ENCODE assay signal across 20 cellular contexts in the genomic region with DNA sequence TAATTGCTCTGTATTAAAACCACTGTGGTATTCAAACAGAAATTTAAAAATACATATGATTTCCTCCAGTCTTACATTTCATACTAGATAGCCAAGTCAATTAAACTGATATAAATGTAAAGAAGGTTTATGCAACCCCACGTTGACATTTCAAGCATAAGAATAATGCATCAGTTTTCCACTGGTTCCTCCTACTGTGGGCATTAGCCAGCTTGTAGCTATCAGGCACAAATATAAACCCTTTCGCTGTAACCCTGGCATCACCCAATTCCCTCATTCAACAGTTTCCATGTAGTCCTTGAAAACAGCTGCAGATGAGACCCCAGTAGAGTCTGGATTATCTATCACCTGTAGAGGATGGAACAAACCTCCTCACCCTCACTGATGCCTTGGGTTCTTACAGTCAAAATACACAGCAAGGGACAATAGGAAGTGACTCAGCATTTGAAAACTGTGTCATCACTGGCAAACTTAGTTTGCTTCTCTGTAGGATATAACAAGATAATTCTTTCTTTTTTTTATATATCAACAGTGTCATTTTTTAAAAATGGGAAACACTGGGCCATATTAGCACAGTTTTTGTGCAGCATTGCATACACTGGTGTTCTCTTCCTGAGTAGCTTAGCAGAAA.
DNase-seq lines count a peak whose midpoint lies in the region; ATAC-seq, FAIRE-seq and TF ChIP-seq lines count a peak whose summit lies in the region.
"Had no signal": no experiment of that assay in that cellular context is flagged by ENCODE, and none has a peak within 500 bp of the region (broad histone marks: within the 10 kb centered on the region; RNA-seq: fewer than 3 reads in every experiment).

No MANE protein-coding gene starts in this region.

- H3K27ac Mint-ChIP-seq in MCF 10A (ENCODE audit: low read depth, unreplicated experiment) = peak overlapping the region; percentile 9
- H3K27ac Mint-ChIP-seq: activated T-cell treated with anti-CD3 and anti-CD28 coated beads, Interleukin-2, amount 50 U/mL, for 72 hours; dendritic cell treated with granulocyte-macrophage colony-stimulating factor and Interleukin-4, amounts not matched to agents 40 ng/mL and 50 ng/mL, for 4 days; neural progenitor cell had no signal

- no peaks in the 10 kb centered on the region for H3K27me3 Mint-ChIP-seq in MCF 10A (ENCODE audit: insufficient read depth, unreplicated experiment)
- H3K27me3 Mint-ChIP-seq: dendritic cell treated with granulocyte-macrophage colony-stimulating factor and Interleukin-4, amounts not matched to agents 40 ng/mL and 50 ng/mL, for 4 days had no signal

- TF ChIP-seq POLR2A in breast epithelium (IDR thresholded peaks at IDR 0.05) = no peak

- BruUV-seq in MCF 10A (replicated peaks; lab: Mats Ljungman, UMichigan) = no TSS peak

- H3K4me1 Mint-ChIP-seq in MCF 10A (ENCODE audit: insufficient read depth, unreplicated experiment) = peaks cover 12% of the 10 kb centered on the region
- H3K4me1 Mint-ChIP-seq: neural progenitor cell had no signal

- TF ChIP-seq CTCF in MCF 10A (IDR thresholded peaks at IDR 0.05; ENCODE audit: unreplicated experiment) = no peak
- TF ChIP-seq CTCF in breast epithelium (IDR thresholded peaks at IDR 0.05) = no peak

- no peaks in the 10 kb centered on the region for H3K27me3 ChIP-seq in breast epithelium
- H3K27me3 ChIP-seq in skeletal muscle satellite cell (ENCODE audit: control insufficient read depth, insufficient read depth, low read length) = no peaks in the 10 kb centered on the region
- H3K27me3 ChIP-seq: neural progenitor cell had no signal

- H3K4me1 ChIP-seq in breast epithelium (no peaks in the 10 kb centered on the region), skeletal muscle satellite cell (ENCODE audit: control insufficient read depth, insufficient read depth, low read length) (peaks cover 21% of the 10 kb centered on the region)
- H3K4me1 ChIP-seq: HAP-1, neural progenitor cell had no signal

- peak; percentile 69 for FAIRE-seq in RCC 7860 (lab: Jason Lieb, UNC)

- H3K27ac ChIP-seq in breast epithelium (no peak overlapping the region), epithelial cell of prostate (peak overlapping the region; percentile 24)
- H3K27ac ChIP-seq: KMS-11, neural progenitor cell had no signal

- peak overlapping the region; percentile 43 for H3K4me2 ChIP-seq in skeletal muscle satellite cell (ENCODE audit: low read length)
- H3K4me2 ChIP-seq: KMS-11, neural progenitor cell had no signal

- H3K36me3 Mint-ChIP-seq in MCF 10A (ENCODE audit: insufficient read depth, unreplicated experiment) = no peaks in the 10 kb centered on the region
- H3K36me3 Mint-ChIP-seq: neural progenitor cell had no signal

- no peak overlapping the region for H3K4me3 Mint-ChIP-seq in MCF 10A (ENCODE audit: unreplicated experiment)
- H3K4me3 Mint-ChIP-seq: activated T-cell treated with anti-CD3 and anti-CD28 coated beads, Interleukin-2, amount 50 U/mL, for 72 hours; dendritic cell treated with granulocyte-macrophage colony-stimulating factor and Interleukin-4, amounts not matched to agents 40 ng/mL and 50 ng/mL, for 4 days; neural progenitor cell had no signal

- intact Hi-C loops in MCF 10A (cut with micrococcal nuclease) = no loop called here
- intact Hi-C loops in breast epithelium (cut with DNase I; ENCODE audit: low total_unique reads) = no loop called here

- POLR2A ChIA-PET in MCF 10A (lab: Yijun Ruan, JAX) = no interaction called here

- DNase-seq in MCF 10A (ENCODE audit: unreplicated experiment) = peak; percentile 43
- no peak for DNase-seq in breast epithelium (ENCODE audit: low spot score in 2 of 2)
- no peak for DNase-seq in RCC 7860 (ENCODE audit: low spot score)
- DNase-seq in epithelial cell of prostate (ENCODE audit: low read depth, low spot score) = no peak
- DNase-seq in kidney glomerular epithelial cell (lab: John Stamatoyannopoulos, UW) = no peak
- DNase-seq in DMS 273 treated with DMSO at 0.1 percent for 48 hours (lab: John Stamatoyannopoulos, UW) = no peak
- DNase-seq: activated CD4-positive, alpha-beta T cell treated with anti-CD3 and anti-CD28 coated beads, Interleukin-2, amount 50 U/mL, for 4 hours; activated T-cell treated with anti-CD3 and anti-CD28 coated beads, Interleukin-2, amount 50 U/mL, for 72 hours; amniotic stem cell; NCI-H2029; NCI-H69; stimulated activated naive CD4-positive, alpha-beta T cell treated with Interleukin-2 at 50 U/mL for 16 hours; T-helper 9 cell had no signal

- CTCF ChIA-PET in MCF 10A (lab: Yijun Ruan, JAX) = interaction anchor here (0.6 kb wide), 1 partner anchor 78 kb away, joined by 4 read pairs; no protein-coding TSS in a partner anchor

- H3K9me3 ChIP-seq in breast epithelium (no peaks in the 10 kb centered on the region), skeletal muscle satellite cell (replicated peaks; ENCODE audit: low read length) (peaks cover 2% of the 10 kb centered on the region)
- H3K9me3 ChIP-seq: HAP-1 had no signal

- H3K9ac ChIP-seq in skeletal muscle satellite cell (ENCODE audit: low read depth, low read length) = no peak overlapping the region
- H3K9ac ChIP-seq: KMS-11, neural progenitor cell had no signal

- H3K9me3 Mint-ChIP-seq in MCF 10A (ENCODE audit: unreplicated experiment) = no peaks in the 10 kb centered on the region
- H3K9me3 Mint-ChIP-seq: dendritic cell treated with granulocyte-macrophage colony-stimulating factor and Interleukin-4, amounts not matched to agents 40 ng/mL and 50 ng/mL, for 4 days; neural progenitor cell had no signal

- H3K36me3 ChIP-seq in breast epithelium = no peaks in the 10 kb centered on the region
- H3K36me3 ChIP-seq in skeletal muscle satellite cell (ENCODE audit: insufficient read depth, low read length) = no peaks in the 10 kb centered on the region
- H3K36me3 ChIP-seq: HAP-1, neural progenitor cell had no signal

- no peak for ATAC-seq in GM19395 (IDR thresholded peaks at IDR 0.05; ENCODE audit: unreplicated experiment)
- ATAC-seq: activated T-cell treated with anti-CD3 and anti-CD28 coated beads, Interleukin-2, amount 50 U/mL, for 72 hours had no signal

- no peak overlapping the region for H3K4me3 ChIP-seq in breast epithelium
- no peak overlapping the region for H3K4me3 ChIP-seq in skeletal muscle satellite cell (ENCODE audit: low read length)
- H3K4me3 ChIP-seq: HAP-1, lung, neural progenitor cell had no signal
